1 cellular context compared by ENCODE assay signal in genomic region chr17:32487460-32488176, GRCh38.
TF ChIP-seq lines count a peak whose summit lies in the region.

No MANE protein-coding gene starts in this region.

TF ChIP-seq in HepG2, 621 proteins besides CTCF, POLR2A, EP300 and RAD21 (continued from another document):
- no peak for TF ChIP-seq TAF15 (IDR thresholded peaks at IDR 0.05; ENCODE audit: low read depth, low read length, poor library complexity, severe bottlenecking)
